In genomic region chr11:66266378-66267038, GRCh38 we compare ENCODE assay signal across 8 cellular contexts. TPM values are rescaled to one million over a fixed set of nuclear protein-coding genes. Genes with fewer than 3 reads are reported as not detected.
DNase-seq lines count a peak whose midpoint lies in the region; ATAC-seq and TF ChIP-seq lines count a peak whose summit lies in the region.

No MANE protein-coding gene starts in this region.

- ATAC-seq in GM19397 (IDR thresholded peaks at IDR 0.05; ENCODE audit: unreplicated experiment), result no peak

- peaks cover 0 to 56% (median 3%) of the 10 kb centered on the region in 3 donors for H3K36me3 Mint-ChIP-seq in CD8-positive, alpha-beta memory T cell

- CTCF ChIA-PET in CD8-positive, alpha-beta memory T cell (lab: Charles Lee), result interaction anchor here (1.2 to 3.3 kb wide), 2 partner anchors 44 to 45 kb away, joined by 3 to 16 read pairs; no protein-coding TSS in a partner anchor

- peaks cover 10% of the 10 kb centered on the region for H3K36me3 ChIP-seq in CD8-positive, alpha-beta memory T cell (ENCODE audit: insufficient read depth, low read length)
- H3K36me3 ChIP-seq in SK-N-MC (ENCODE audit: insufficient read depth, low read length) (peaks cover 5% of the 10 kb centered on the region; the same call in 1 of the 2 replicates), esophagus squamous epithelium (peaks cover 6 to 63% (median 11%) of the 10 kb centered on the region in 3 donors)

- intact Hi-C loops in esophagus squamous epithelium (cut with DNase I), result no loop called here

- H3K9ac ChIP-seq in SK-N-MC (ENCODE audit: insufficient read length), result peak overlapping the region; percentile 8

- no peak for TF ChIP-seq CTCF in esophagus squamous epithelium (IDR thresholded peaks at IDR 0.05)
- TF ChIP-seq CTCF in retinal pigment epithelial cell (conservative IDR thresholded peaks at IDR 0.05; ENCODE audit: low read depth, low read length), result no peak

- peaks cover 31 to 37% (median 35%) of the 10 kb centered on the region in 3 donors for H3K4me1 Mint-ChIP-seq in CD8-positive, alpha-beta memory T cell

- peaks cover 0 to 7% of the 10 kb centered on the region in 2 donors for H3K27me3 Mint-ChIP-seq in CD8-positive, alpha-beta memory T cell

- H3K4me3 Mint-ChIP-seq in CD8-positive, alpha-beta memory T cell, result peak overlapping the region; percentile 50 to 97 (median 94)

- H3K4me1 ChIP-seq in CD8-positive, alpha-beta memory T cell (ENCODE audit: insufficient read depth, low read length), result peaks cover 21% of the 10 kb centered on the region
- peaks cover 9 to 54% (median 17%) of the 10 kb centered on the region in 3 donors for H3K4me1 ChIP-seq in esophagus squamous epithelium

- POLR2A ChIA-PET in CD8-positive, alpha-beta memory T cell (lab: Charles Lee), result interaction anchor here (1.0 to 1.4 kb wide), 2 partner anchors 11 to 22 kb away, joined by 3 to 8 read pairs; partner anchors contain the start of gene YIF1A

- no peak for DNase-seq in CD8-positive, alpha-beta memory T cell
- DNase-seq in SK-N-MC (ENCODE audit: low read depth, low spot score) (no peak), esophagus squamous epithelium (lab: John Stamatoyannopoulos, UW) (no peak), retinal pigment epithelial cell (ENCODE audit: low read depth) (no peak), NCI-H446 treated with DMSO at 0.1 percent for 48 hours (lab: John Stamatoyannopoulos, UW) (no peak), NCI-H82 (lab: John Stamatoyannopoulos, UW) (no peak), HPDE6-E6E7 (ENCODE audit: extremely low spot score) (no peak)

- WGBS in esophagus squamous epithelium, 2 donors, result 81% methylated on average over 14 of the region's 20 CpGs; no CpG with 5 or more reads in 1 of the 2 donors

- H3K27ac Mint-ChIP-seq in CD8-positive, alpha-beta memory T cell, result peak overlapping the region in 6 of 8 donors; percentile 77 to 96 (median 90)

- no peaks in the 10 kb centered on the region for H3K9me3 ChIP-seq in CD8-positive, alpha-beta memory T cell (ENCODE audit: low read length)
- H3K9me3 ChIP-seq in SK-N-MC (ENCODE audit: low read depth, low read length) (no peaks in the 10 kb centered on the region), esophagus squamous epithelium (no peaks in the 10 kb centered on the region)

- no peak overlapping the region for H3K27ac ChIP-seq in CD8-positive, alpha-beta memory T cell (ENCODE audit: low read depth, low read length)
- H3K27ac ChIP-seq in SK-N-MC (peak overlapping the region; percentile 51), esophagus squamous epithelium (peak overlapping the region; percentile 89 to 99 (median 97))

- no peaks in the 10 kb centered on the region for H3K27me3 ChIP-seq in CD8-positive, alpha-beta memory T cell (ENCODE audit: insufficient read depth, low read length, poor library complexity, severe bottlenecking)
- no peaks in the 10 kb centered on the region for H3K27me3 ChIP-seq in esophagus squamous epithelium

- H3K4me3 ChIP-seq in CD8-positive, alpha-beta memory T cell (ENCODE audit: low read length), result no peak overlapping the region
- H3K4me3 ChIP-seq in SK-N-MC (peak overlapping the region; percentile 88), esophagus squamous epithelium (peak overlapping the region in 3 of 4 donors; percentile 84 to 97 (median 95)), retinal pigment epithelial cell (ENCODE audit: low read length) (peak overlapping the region; percentile 69)

- H3K9me3 Mint-ChIP-seq in CD8-positive, alpha-beta memory T cell, result no peaks in the 10 kb centered on the region

- no peak for TF ChIP-seq POLR2A in esophagus squamous epithelium (IDR thresholded peaks at IDR 0.05)

RNA-seq across cellular contexts. Expression of gene RAB1B, which starts 1.9 kb away (rescaled TPM):
- 100 to 1,000 TPM; 119 to 125 TPM for total RNA-seq in CD8-positive, alpha-beta memory T cell
- 18.6 TPM for polyA plus RNA-seq in CD8-positive, alpha-beta memory T cell
- 100 to 1,000 TPM in 2 of 4 donors, 10 to 100 TPM in 2; 83.7 to 148 (median 110) TPM for total RNA-seq in esophagus squamous epithelium

RNA-seq across cellular contexts. Expression of gene KLC2, which starts 9.0 kb away (rescaled TPM):
- total RNA-seq in CD8-positive, alpha-beta memory T cell, result 10 to 100 TPM; 61.6 to 65.9 TPM
- 11.9 TPM for polyA plus RNA-seq in CD8-positive, alpha-beta memory T cell
- total RNA-seq in esophagus squamous epithelium, result 10 to 100 TPM; 10.6 to 29.8 (median 17.9) TPM

RNA-seq across cellular contexts. Expression of gene CNIH2, which starts 11.5 kb away (rescaled TPM):
- 1 to 10 TPM; 2.7 to 2.8 TPM for total RNA-seq in CD8-positive, alpha-beta memory T cell
- not detected for polyA plus RNA-seq in CD8-positive, alpha-beta memory T cell
- under 1 TPM in 2 of 4 donors, not detected in 2; 0.48 to 0.70 TPM for total RNA-seq in esophagus squamous epithelium

RNA-seq across cellular contexts. Expression of gene YIF1A, which starts 22.4 kb away (rescaled TPM):
- 10 to 100 TPM; 96.5 to 97.3 TPM for total RNA-seq in CD8-positive, alpha-beta memory T cell
- 61.7 TPM for polyA plus RNA-seq in CD8-positive, alpha-beta memory T cell
- total RNA-seq in esophagus squamous epithelium, result 10 to 100 TPM; 51.9 to 71.9 (median 63.8) TPM

RNA-seq across cellular contexts. Expression of gene TMEM151A, which starts 25.2 kb away (rescaled TPM):
- not detected for total RNA-seq in CD8-positive, alpha-beta memory T cell
- polyA plus RNA-seq in CD8-positive, alpha-beta memory T cell, result not detected
- total RNA-seq in esophagus squamous epithelium, result not detected
